20 cellular contexts compared by ENCODE assay signal in genomic region chr5:81068063-81068462, GRCh38.
"Had no signal": no experiment of that assay in that cellular context is flagged by ENCODE, and none has a peak within 500 bp of the region (broad histone marks: within the 10 kb centered on the region; RNA-seq: fewer than 3 reads in every experiment).

No MANE protein-coding gene starts in this region.

- H3K4me1 Mint-ChIP-seq: nephron progenitor cell had no signal

- H3K4me3 ChIP-seq: adrenal gland, dorsolateral prefrontal cortex, skin epidermis, testis, upper lobe of left lung had no signal

- DNase-seq: activated gamma-delta T cell treated with Interleukin-2 at 50 U/mL for 16 hours; adrenal gland; dorsolateral prefrontal cortex; erythroblast; hippocampal formation; islet precursor cell; mammary epithelial cell; midbrain; nephron progenitor cell; nucleus accumbens; posterior cingulate gyrus; stimulated activated naive CD8-positive, alpha-beta T cell treated with anti-CD3 and anti-CD28 coated beads, Interleukin-15, amount 100 ng/mL, for 72 hours; T1000; testis; upper lobe of left lung had no signal

- H3K36me3 ChIP-seq: adrenal gland, upper lobe of left lung had no signal

- FAIRE-seq: astrocyte had no signal

- H3K27me3 Mint-ChIP-seq: stimulated activated naive CD8-positive, alpha-beta T cell treated with anti-CD3 and anti-CD28 coated beads, Interleukin-15, amount 100 ng/mL, for 72 hours had no signal

- H3K27me3 ChIP-seq: adrenal gland, dorsolateral prefrontal cortex, testis, upper lobe of left lung had no signal

- ATAC-seq: activated CD4-positive, CD25-positive, alpha-beta regulatory T cell treated with anti-CD3 and anti-CD28 coated beads, Interleukin-2, amount 50 U/mL, for 24 hours; activated naive CD4-positive, alpha-beta T cell treated with anti-CD3 and anti-CD28 coated beads, Interleukin-2, amount 50 U/mL, for 72 hours; stimulated activated naive CD8-positive, alpha-beta T cell treated with anti-CD3 and anti-CD28 coated beads, Interleukin-15, amount 100 ng/mL, for 72 hours had no signal

- H3K9me3 ChIP-seq: adrenal gland, testis, upper lobe of left lung had no signal

- H3K27ac ChIP-seq: adrenal gland, upper lobe of left lung had no signal

- H3K27ac Mint-ChIP-seq: activated naive CD4-positive, alpha-beta T cell treated with anti-CD3 and anti-CD28 coated beads, Interleukin-2, amount 50 U/mL, for 72 hours; activated T-helper 1 cell treated with anti-CD3 and anti-CD28 coated beads, Interleukin-12 subunit alpha, Interleukin-12 subunit beta, Interleukin-2, Interleukin-4 antibody, amounts not matched to agents 30 ng/mL and 10 ng/mL and 1 ng/mL, durations not matched to agents 14 hours and 24 hours and 36 hours; nephron progenitor cell had no signal

- H3K4me1 ChIP-seq: adrenal gland, upper lobe of left lung had no signal

- H3K4me3 Mint-ChIP-seq: activated T-helper 1 cell treated with anti-CD3 and anti-CD28 coated beads, Interleukin-12 subunit alpha, Interleukin-12 subunit beta, Interleukin-2, Interleukin-4 antibody, amounts not matched to agents 30 ng/mL and 10 ng/mL and 1 ng/mL, durations not matched to agents 14 hours and 24 hours and 36 hours; nephron progenitor cell; stimulated activated naive CD8-positive, alpha-beta T cell treated with anti-CD3 and anti-CD28 coated beads, Interleukin-15, amount 100 ng/mL, for 72 hours had no signal

- H3K9me3 Mint-ChIP-seq: nephron progenitor cell had no signal
